Comparison of ENCODE assay signal across 19 cellular contexts in the genomic region with DNA sequence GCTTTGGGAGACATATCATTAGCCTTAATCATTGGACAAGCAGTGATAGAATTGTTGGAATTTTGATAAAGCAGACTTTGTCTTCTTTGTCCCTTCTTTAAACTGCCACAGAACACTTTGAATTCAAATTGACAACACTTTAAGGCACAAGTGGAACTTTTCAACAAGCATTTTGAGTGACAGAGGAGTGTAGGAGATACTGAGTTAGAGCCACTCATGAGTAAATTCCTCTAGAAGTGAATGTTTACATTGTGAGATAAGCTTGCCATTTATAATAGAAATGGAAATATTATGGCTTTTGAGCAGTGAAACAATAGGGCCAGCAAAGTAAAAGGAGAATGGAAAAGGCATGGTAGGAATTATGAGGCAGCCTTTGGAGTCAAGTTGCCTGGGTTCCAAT.
DNase-seq lines count a peak whose midpoint lies in the region; ATAC-seq and TF ChIP-seq lines count a peak whose summit lies in the region.
"Had no signal": no experiment of that assay in that cellular context is flagged by ENCODE, and none has a peak within 500 bp of the region (broad histone marks: within the 10 kb centered on the region; RNA-seq: fewer than 3 reads in every experiment).

No MANE protein-coding gene starts in this region.

- POLR2A ChIA-PET in HEK293T (lab: Yijun Ruan, JAX) (no interaction called here), SK-N-SH (lab: Yijun Ruan, JAX) (no interaction called here), WTC11 (lab: Charles Lee) (no interaction called here)

- TF ChIP-seq RAD21 in SK-N-SH (IDR thresholded peaks at IDR 0.05; ENCODE audit: low read length) = no peak

- H3K27me3 Mint-ChIP-seq in nephron (ENCODE audit: low read depth) = no peaks in the 10 kb centered on the region
- H3K27me3 Mint-ChIP-seq in WTC11 (ENCODE audit: low read depth) = no peaks in the 10 kb centered on the region
- H3K27me3 Mint-ChIP-seq: CD4-positive, CD25-positive, alpha-beta regulatory T cell had no signal

- H3K79me2 ChIP-seq in SK-N-SH (ENCODE audit: insufficient read depth) = no peaks in the 10 kb centered on the region

- CTCF ChIA-PET in HEK293T (lab: Yijun Ruan, JAX) = interaction anchor here (0.8 kb wide), 1 partner anchor 448 kb away, joined by 4 read pairs; no protein-coding TSS in a partner anchor
- CTCF ChIA-PET in SK-N-SH (lab: Yijun Ruan, JAX) = interaction anchor here (1.2 kb wide), 1 partner anchor 439 kb away, joined by 3 read pairs; no protein-coding TSS in a partner anchor
- CTCF ChIA-PET in WTC11 (lab: Charles Lee) = no interaction called here

- H3K4me1 Mint-ChIP-seq in nephron (no peaks in the 10 kb centered on the region), WTC11 (peaks cover 11% of the 10 kb centered on the region)
- H3K4me1 Mint-ChIP-seq: CD4-positive, CD25-positive, alpha-beta regulatory T cell had no signal

- DNase-seq in HEK293T (ENCODE audit: extremely low spot score) (no peak), SK-N-SH (no peak), fibroblast of pulmonary artery (ENCODE audit: low read depth) (peak; percentile 10), NOMO-1 treated with dmso at 0.1 percent for 144 hours (lab: John Stamatoyannopoulos, UW; ENCODE audit: unreplicated experiment) (no peak), G401 (ENCODE audit: low spot score) (no peak), WTC11 (ENCODE audit: low spot score) (no peak)
- DNase-seq: ACHN; AML-193; CD4-positive, CD25-positive, alpha-beta regulatory T cell; GM23248; MG63; NCI-H1092; NCI-H1694 treated with DMSO at 0.1 percent for 48 hours; NCI-H446; NCI-H748 treated with DMSO at 0.1 percent for 48 hours; PC-9 had no signal

- no peaks in the 10 kb centered on the region for H3K27me3 ChIP-seq in SK-N-SH (ENCODE audit: insufficient read depth)
- H3K27me3 ChIP-seq: MG63, SJSA1 had no signal

- H3K9me3 ChIP-seq in SK-N-SH = no peaks in the 10 kb centered on the region
- H3K9me3 ChIP-seq: MG63, SJSA1 had no signal

- H2AFZ ChIP-seq in SK-N-SH (ENCODE audit: low read depth) = peak overlapping the region; percentile 26; the same call in 1 of the 2 replicates
- H2AFZ ChIP-seq: GM23248, PC-9 had no signal

- TF ChIP-seq CTCF in SK-N-SH (IDR thresholded peaks at IDR 0.05) (no peak), fibroblast of pulmonary artery (IDR thresholded peaks at IDR 0.05; ENCODE audit: low read length, missing control alignments) (no peak), nephron (IDR thresholded peaks at IDR 0.05; ENCODE audit: unreplicated experiment in 3 of 3) (no peak), WTC11 (IDR thresholded peaks at IDR 0.05) (no peak)

- H3K36me3 ChIP-seq in SK-N-SH (replicated peaks in 1 of 2; ENCODE audit: control insufficient read depth in 1 of 2, insufficient read depth in 2 of 2, low read length in 1 of 2) = no peaks in the 10 kb centered on the region
- H3K36me3 ChIP-seq: MG63, SJSA1 had no signal

- H3K4me2 ChIP-seq in SK-N-SH = 0 out of 2 replicates have a peak overlapping the region, but pooled peaks have one; percentile 11
- H3K4me2 ChIP-seq: PC-9 had no signal

- H4K20me1 ChIP-seq in SK-N-SH (ENCODE audit: insufficient read depth) = no peaks in the 10 kb centered on the region

- H3K4me3 Mint-ChIP-seq in nephron (no peak overlapping the region), WTC11 (no peak overlapping the region)
- H3K4me3 Mint-ChIP-seq: CD4-positive, CD25-positive, alpha-beta regulatory T cell had no signal

- no peak overlapping the region for H3K9ac ChIP-seq in SK-N-SH
- H3K9ac ChIP-seq: GM23248 had no signal

- ATAC-seq in GM19328 (IDR thresholded peaks at IDR 0.05; ENCODE audit: unreplicated experiment) (no peak), WTC11 (no peak)

- H3K9me3 Mint-ChIP-seq in nephron (no peaks in the 10 kb centered on the region), WTC11 (no peaks in the 10 kb centered on the region)

- peak overlapping the region in 1 of 2 experiments; percentile 64; a peak in 2 of 4 replicates for H3K27ac ChIP-seq in SK-N-SH (ENCODE audit: low read depth in 2 of 2, low read length in 1 of 2)
- H3K27ac ChIP-seq: GM23248, PC-9, SJSA1 had no signal

- H3K36me3 Mint-ChIP-seq in nephron (ENCODE audit: low read depth) (no peaks in the 10 kb centered on the region), WTC11 (no peaks in the 10 kb centered on the region)
- H3K36me3 Mint-ChIP-seq: CD4-positive, CD25-positive, alpha-beta regulatory T cell had no signal

- peaks cover 10 to 12% of the 10 kb centered on the region in 2 experiments; a peak in 3 of 4 replicates for H3K4me1 ChIP-seq in SK-N-SH (ENCODE audit: control insufficient read depth in 1 of 2, insufficient read depth in 2 of 2, low read depth in 1 of 2, low read length in 1 of 2)

- in situ Hi-C loops in G401 (cut with HindIII; ENCODE audit: low sequenced_read_pairs) = no loop called here

- H3K27ac Mint-ChIP-seq in nephron = peak overlapping the region in 2 of 3 experiments; percentile 30 to 67
- H3K27ac Mint-ChIP-seq in WTC11 = no peak overlapping the region
- H3K27ac Mint-ChIP-seq: CD4-positive, CD25-positive, alpha-beta regulatory T cell had no signal

- peaks cover 8% of the 10 kb centered on the region for H3F3A ChIP-seq in SK-N-SH (replicated peaks; ENCODE audit: insufficient read depth)

- TF ChIP-seq EP300 in SK-N-SH (IDR thresholded peaks at IDR 0.05; ENCODE audit: borderline replicate concordance in 1 of 2, low read depth in 1 of 2, low read length in 1 of 2) = no peak

- H3K4me3 ChIP-seq in SK-N-SH (ENCODE audit: low read depth in 2 of 2, low read length in 1 of 2) (no peak overlapping the region), fibroblast of pulmonary artery (replicated peaks; ENCODE audit: low read depth, low read length) (no peak overlapping the region)
- H3K4me3 ChIP-seq: GM23248, MG63, PC-9, SJSA1 had no signal

- no peaks in the 10 kb centered on the region for H3K9me2 ChIP-seq in SK-N-SH

TF ChIP-seq in HEK293T, 16 proteins besides CTCF, POLR2A, EP300 and RAD21:
- TF ChIP-seq LEF1 (IDR thresholded peaks at IDR 0.05; ENCODE audit: borderline replicate concordance) (no peak), SP1 (IDR thresholded peaks at IDR 0.05) (no peak)
- TF ChIP-seq, protein P1, sequence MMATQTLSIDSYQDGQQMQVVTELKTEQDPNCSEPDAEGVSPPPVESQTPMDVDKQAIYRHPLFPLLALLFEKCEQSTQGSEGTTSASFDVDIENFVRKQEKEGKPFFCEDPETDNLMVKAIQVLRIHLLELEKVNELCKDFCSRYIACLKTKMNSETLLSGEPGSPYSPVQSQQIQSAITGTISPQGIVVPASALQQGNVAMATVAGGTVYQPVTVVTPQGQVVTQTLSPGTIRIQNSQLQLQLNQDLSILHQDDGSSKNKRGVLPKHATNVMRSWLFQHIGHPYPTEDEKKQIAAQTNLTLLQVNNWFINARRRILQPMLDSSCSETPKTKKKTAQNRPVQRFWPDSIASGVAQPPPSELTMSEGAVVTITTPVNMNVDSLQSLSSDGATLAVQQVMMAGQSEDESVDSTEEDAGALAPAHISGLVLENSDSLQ (IDR thresholded peaks at IDR 0.05) = peak; percentile 85

TF ChIP-seq in SK-N-SH, 30 proteins besides CTCF, POLR2A, EP300 and RAD21 (continues in another document):
- TF ChIP-seq FOXM1 (IDR thresholded peaks at IDR 0.05; ENCODE audit: low read depth) (no peak), EZH2phosphoT487 (IDR thresholded peaks at IDR 0.05; ENCODE audit: borderline replicate concordance, low read depth) (no peak)
- TF ChIP-seq, protein P2, sequence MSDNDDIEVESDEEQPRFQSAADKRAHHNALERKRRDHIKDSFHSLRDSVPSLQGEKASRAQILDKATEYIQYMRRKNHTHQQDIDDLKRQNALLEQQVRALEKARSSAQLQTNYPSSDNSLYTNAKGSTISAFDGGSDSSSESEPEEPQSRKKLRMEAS (IDR thresholded peaks at IDR 0.05; ENCODE audit: low read depth) = no peak

TF ChIP-seq in WTC11, 78 proteins besides CTCF, POLR2A, EP300 and RAD21:
- no peak for TF ChIP-seq RORB (CRISPR knock-in tag; IDR thresholded peaks at IDR 0.05)
- no peak for TF ChIP-seq ZNF138 (CRISPR knock-in tag; conservative IDR thresholded peaks at IDR 0.05)
- no peak for TF ChIP-seq HMGA2 (CRISPR knock-in tag; IDR thresholded peaks at IDR 0.05)
- TF ChIP-seq FOXK1 (CRISPR knock-in tag; IDR thresholded peaks at IDR 0.05) = no peak
- no peak for TF ChIP-seq FOXJ3 (CRISPR knock-in tag; IDR thresholded peaks at IDR 0.05; ENCODE audit: borderline replicate concordance)
- no peak for TF ChIP-seq ZNF671 (CRISPR knock-in tag; IDR thresholded peaks at IDR 0.05)
- no peak for TF ChIP-seq CBFB (CRISPR knock-in tag; IDR thresholded peaks at IDR 0.05; ENCODE audit: low read depth)
- no peak for TF ChIP-seq JUN (CRISPR knock-in tag; IDR thresholded peaks at IDR 0.05)
- TF ChIP-seq, protein P3, sequence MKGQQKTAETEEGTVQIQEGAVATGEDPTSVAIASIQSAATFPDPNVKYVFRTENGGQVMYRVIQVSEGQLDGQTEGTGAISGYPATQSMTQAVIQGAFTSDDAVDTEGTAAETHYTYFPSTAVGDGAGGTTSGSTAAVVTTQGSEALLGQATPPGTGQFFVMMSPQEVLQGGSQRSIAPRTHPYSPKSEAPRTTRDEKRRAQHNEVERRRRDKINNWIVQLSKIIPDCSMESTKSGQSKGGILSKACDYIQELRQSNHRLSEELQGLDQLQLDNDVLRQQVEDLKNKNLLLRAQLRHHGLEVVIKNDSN (CRISPR knock-in tag; IDR thresholded peaks at IDR 0.05) = no peak
